Comparison of ENCODE assay signal across 1 cellular context in genomic region chr1:17866451-17867029, GRCh38.
TF ChIP-seq lines count a peak whose summit lies in the region.

No MANE protein-coding gene starts in this region.

TF ChIP-seq in WTC11, 78 proteins besides CTCF, POLR2A, EP300 and RAD21 (continued from another document):
- TF ChIP-seq PRDM15 (CRISPR knock-in tag; IDR thresholded peaks at IDR 0.05): no peak
- TF ChIP-seq SP1 (CRISPR knock-in tag; conservative IDR thresholded peaks at IDR 0.05): no peak
- TF ChIP-seq MYBL2 (CRISPR knock-in tag; IDR thresholded peaks at IDR 0.05): no peak
- TF ChIP-seq ZNF532 (CRISPR knock-in tag; IDR thresholded peaks at IDR 0.05; ENCODE audit: borderline replicate concordance): no peak
